8 cellular contexts compared by ENCODE assay signal in genomic region chr2:237904806-237905599, GRCh38. TPM values are rescaled to one million over a fixed set of nuclear protein-coding genes. Genes with fewer than 3 reads are reported as not detected.
A peak's percentile ranks its signal among the peaks of the same experiment; 100 is the strongest.
DNase-seq lines count a peak whose midpoint lies in the region; ATAC-seq and TF ChIP-seq lines count a peak whose summit lies in the region.

No MANE protein-coding gene starts in this region.

- peak overlapping the region; percentile 61 for H3K27ac Mint-ChIP-seq in activated naive CD4-positive, alpha-beta T cell treated with anti-CD3 and anti-CD28 coated beads for 36 hours
- H3K27ac Mint-ChIP-seq in activated naive CD8-positive, alpha-beta T cell treated with anti-CD3 and anti-CD28 coated beads for 36 hours: peak overlapping the region; percentile 78

- CTCF ChIA-PET in activated naive CD4-positive, alpha-beta T cell treated with anti-CD3 and anti-CD28 coated beads for 36 hours (lab: Charles Lee): interaction anchor here (0.7 kb wide), 1 partner anchor 219 kb away, joined by 3 read pairs; no protein-coding TSS in a partner anchor

- H3K4me1 Mint-ChIP-seq in activated naive CD4-positive, alpha-beta T cell treated with anti-CD3 and anti-CD28 coated beads for 36 hours (ENCODE audit: low read depth): peaks cover 34% of the 10 kb centered on the region
- H3K4me1 Mint-ChIP-seq in activated naive CD8-positive, alpha-beta T cell treated with anti-CD3 and anti-CD28 coated beads for 36 hours: peaks cover 27% of the 10 kb centered on the region

- TF ChIP-seq CTCF in tibial artery (IDR thresholded peaks at IDR 0.05): peak in 1 of 2 experiments; percentile 19

- intact Hi-C loops in activated naive CD4-positive, alpha-beta T cell treated with anti-CD3 and anti-CD28 coated beads for 36 hours (cut with micrococcal nuclease): no loop called here
- intact Hi-C loops in tibial artery (cut with DNase I; ENCODE audit: low total_unique reads): no loop called here

- ATAC-seq in HG03457 (IDR thresholded peaks at IDR 0.05; ENCODE audit: unreplicated experiment): no peak
- ATAC-seq in GM21723 (IDR thresholded peaks at IDR 0.05; ENCODE audit: unreplicated experiment): no peak
- no peak for ATAC-seq in HG03280 (IDR thresholded peaks at IDR 0.05; ENCODE audit: unreplicated experiment)

- peaks cover 0 to 64% (median 36%) of the 10 kb centered on the region in 4 donors for H3K4me1 ChIP-seq in tibial artery

- peaks cover 0 to 9% (median 0%) of the 10 kb centered on the region in 3 donors for H3K36me3 ChIP-seq in tibial artery

- no peak overlapping the region for H3K4me3 ChIP-seq in tibial artery

- H3K27ac ChIP-seq in layer of hippocampus (ENCODE audit: low read depth, low read length) (peak overlapping the region; percentile 76), tibial artery (peak overlapping the region; percentile 94 to 99)

- peaks cover 0 to 6% (median 0%) of the 10 kb centered on the region in 3 donors for H3K9me3 ChIP-seq in tibial artery

- H3K27me3 Mint-ChIP-seq in activated naive CD4-positive, alpha-beta T cell treated with anti-CD3 and anti-CD28 coated beads for 36 hours (ENCODE audit: low read depth): no peaks in the 10 kb centered on the region
- no peaks in the 10 kb centered on the region for H3K27me3 Mint-ChIP-seq in activated naive CD8-positive, alpha-beta T cell treated with anti-CD3 and anti-CD28 coated beads for 36 hours

- H3K4me3 Mint-ChIP-seq in activated naive CD4-positive, alpha-beta T cell treated with anti-CD3 and anti-CD28 coated beads for 36 hours: peak overlapping the region; percentile 21
- H3K4me3 Mint-ChIP-seq in activated naive CD8-positive, alpha-beta T cell treated with anti-CD3 and anti-CD28 coated beads for 36 hours: no peak overlapping the region

- peaks cover 7% of the 10 kb centered on the region for H3K36me3 Mint-ChIP-seq in activated naive CD4-positive, alpha-beta T cell treated with anti-CD3 and anti-CD28 coated beads for 36 hours (ENCODE audit: low read depth)
- peaks cover 7% of the 10 kb centered on the region for H3K36me3 Mint-ChIP-seq in activated naive CD8-positive, alpha-beta T cell treated with anti-CD3 and anti-CD28 coated beads for 36 hours

- peak; percentile 41 for DNase-seq in activated naive CD4-positive, alpha-beta T cell treated with anti-CD3 and anti-CD28 coated beads for 36 hours
- DNase-seq in activated naive CD4-positive, alpha-beta T cell treated with anti-CD3 and anti-CD28 coated beads, Interleukin-2, amount 50 U/mL, for 16 hours: no peak
- DNase-seq in activated naive CD8-positive, alpha-beta T cell treated with anti-CD3 and anti-CD28 coated beads for 36 hours: peak; percentile 30
- peak; percentile 74 to 93 for DNase-seq in tibial artery

- H3K9me3 Mint-ChIP-seq in activated naive CD4-positive, alpha-beta T cell treated with anti-CD3 and anti-CD28 coated beads for 36 hours: peaks cover 11% of the 10 kb centered on the region
- H3K9me3 Mint-ChIP-seq in activated naive CD8-positive, alpha-beta T cell treated with anti-CD3 and anti-CD28 coated beads for 36 hours: peaks cover 7% of the 10 kb centered on the region

- no peaks in the 10 kb centered on the region for H3K27me3 ChIP-seq in layer of hippocampus (ENCODE audit: control insufficient read depth, insufficient read depth, low read length)
- no peaks in the 10 kb centered on the region for H3K27me3 ChIP-seq in tibial artery

RNA-seq across cellular contexts. Expression of gene RAMP1, which starts 45.6 kb away (rescaled TPM):
- total RNA-seq in activated naive CD4-positive, alpha-beta T cell treated with anti-CD3 and anti-CD28 coated beads for 36 hours: under 1 TPM; 0.62 to 0.69 TPM
- total RNA-seq in activated naive CD8-positive, alpha-beta T cell treated with anti-CD3 and anti-CD28 coated beads for 36 hours: under 1 TPM; 0.24 to 0.25 TPM
